In the genomic region with DNA sequence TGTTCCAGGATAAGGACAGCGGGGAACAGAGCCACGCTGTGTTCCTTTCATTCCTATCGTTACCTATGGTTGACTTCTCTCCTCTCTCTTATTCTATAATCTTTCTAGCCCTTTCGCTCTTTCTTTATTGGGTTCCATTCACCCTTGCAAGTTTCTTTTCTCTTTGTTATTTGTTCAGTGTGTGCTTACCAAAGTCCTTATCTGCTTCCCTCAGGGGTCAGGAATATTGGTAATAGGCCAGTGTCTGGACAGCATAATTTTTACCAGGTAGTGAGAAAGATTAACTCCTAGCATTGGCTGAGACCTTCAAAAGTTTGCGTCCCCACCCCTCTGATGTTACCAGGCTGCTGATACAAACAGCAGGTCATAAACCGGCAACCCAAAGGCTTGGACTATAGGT, we compare ENCODE assay signal across 36 cellular contexts. TPM values are rescaled to one million over a fixed set of nuclear protein-coding genes. Genes with fewer than 3 reads are reported as not detected.
"Had no signal": no experiment of that assay in that cellular context is flagged by ENCODE, and none has a peak within 500 bp of the region (broad histone marks: within the 10 kb centered on the region; RNA-seq: fewer than 3 reads in every experiment).

No MANE protein-coding gene starts in this region.

- H3K4me3 Mint-ChIP-seq: activated B cell treated with CpG ODN at 0.5 μM for 24 hours; activated CD4-positive, alpha-beta memory T cell treated with anti-CD3 and anti-CD28 coated beads, Interleukin-2, amount 10 ng/mL, durations not matched to agents 7 days and 5 days; activated CD4-positive, alpha-beta T cell treated with anti-CD3 and anti-CD28 coated beads for 36 hours; activated CD4-positive, alpha-beta T cell treated with anti-CD3 and anti-CD28 coated beads, Interleukin-2, amount 10 ng/mL, durations not matched to agents 7 days and 5 days; activated CD8-positive, alpha-beta memory T cell treated with anti-CD3 and anti-CD28 coated beads, Interleukin-2, amount 10 ng/mL, durations not matched to agents 7 days and 5 days; activated CD8-positive, alpha-beta T cell treated with anti-CD3 and anti-CD28 coated beads, Interleukin-2, amount 10 ng/mL, durations not matched to agents 7 days and 5 days; activated naive CD4-positive, alpha-beta T cell treated with anti-CD3 and anti-CD28 coated beads, Interleukin-2, amount 10 ng/mL, durations not matched to agents 7 days and 5 days; activated naive CD4-positive, alpha-beta T cell treated with anti-CD3 and anti-CD28 coated beads, Interleukin-2, amount 50 U/mL, for 24 hours; activated naive CD8-positive, alpha-beta T cell; activated naive CD8-positive, alpha-beta T cell treated with anti-CD3 and anti-CD28 coated beads, Interleukin-2, amount 10 ng/mL, durations not matched to agents 7 days and 5 days; activated naive CD8-positive, alpha-beta T cell treated with anti-CD3 and anti-CD28 coated beads, Interleukin-2, amount 50 U/mL, for 24 hours; activated T-cell treated with anti-CD3 and anti-CD28 coated beads, Interleukin-2, amount 50 U/mL, for 24 hours; brain; central memory CD8-positive, alpha-beta T cell; T-helper 1 cell treated with Interleukin-12 subunit alpha and Interleukin-12 subunit beta and Interleukin-4 antibody, amounts not matched to agents 30 μg/mL and 1 μg/mL, for 36 hours; T-helper 2 cell treated with Interferon-gamma antibody and Interleukin-4, amounts not matched to agents 5 μg/mL and 100 μg/mL, for 36 hours had no signal

- ATAC-seq: activated CD4-positive, alpha-beta T cell treated with anti-CD3 and anti-CD28 coated beads for 36 hours; activated CD8-positive, alpha-beta memory T cell treated with anti-CD3 and anti-CD28 coated beads, Interleukin-2, amount 10 ng/mL, durations not matched to agents 7 days and 5 days; activated CD8-positive, alpha-beta T cell treated with anti-CD3 and anti-CD28 coated beads, Interleukin-2, amount 10 ng/mL, durations not matched to agents 7 days and 5 days; activated naive CD8-positive, alpha-beta T cell treated with anti-CD3 and anti-CD28 coated beads, Interleukin-2, amount 50 U/mL, for 24 hours had no signal

- H3K27ac Mint-ChIP-seq: activated B cell treated with CpG ODN at 0.5 μM for 24 hours; activated CD4-positive, alpha-beta memory T cell treated with anti-CD3 and anti-CD28 coated beads, Interleukin-2, amount 10 ng/mL, durations not matched to agents 7 days and 5 days; activated CD4-positive, alpha-beta T cell treated with anti-CD3 and anti-CD28 coated beads for 36 hours; activated CD4-positive, alpha-beta T cell treated with anti-CD3 and anti-CD28 coated beads, Interleukin-2, amount 10 ng/mL, durations not matched to agents 7 days and 5 days; activated CD8-positive, alpha-beta memory T cell treated with anti-CD3 and anti-CD28 coated beads, Interleukin-2, amount 10 ng/mL, durations not matched to agents 7 days and 5 days; activated CD8-positive, alpha-beta T cell treated with anti-CD3 and anti-CD28 coated beads, Interleukin-2, amount 10 ng/mL, durations not matched to agents 7 days and 5 days; activated naive CD4-positive, alpha-beta T cell treated with anti-CD3 and anti-CD28 coated beads, Interleukin-2, amount 10 ng/mL, durations not matched to agents 7 days and 5 days; activated naive CD4-positive, alpha-beta T cell treated with anti-CD3 and anti-CD28 coated beads, Interleukin-2, amount 50 U/mL, for 24 hours; activated naive CD8-positive, alpha-beta T cell; activated naive CD8-positive, alpha-beta T cell treated with anti-CD3 and anti-CD28 coated beads, Interleukin-2, amount 10 ng/mL, durations not matched to agents 7 days and 5 days; activated naive CD8-positive, alpha-beta T cell treated with anti-CD3 and anti-CD28 coated beads, Interleukin-2, amount 50 U/mL, for 24 hours; activated T-cell treated with anti-CD3 and anti-CD28 coated beads, Interleukin-2, amount 50 U/mL, for 24 hours; activated T-helper 2 cell treated with anti-CD3 and anti-CD28 coated beads, Interferon-gamma antibody, Interleukin-2, Interleukin-4, amounts not matched to agents 10 μg/mL and 5 μg/mL and 100 μg/mL, durations not matched to agents 14 hours and 24 hours and 36 hours; brain; T-helper 1 cell treated with Interleukin-12 subunit alpha and Interleukin-12 subunit beta and Interleukin-4 antibody, amounts not matched to agents 30 μg/mL and 1 μg/mL, for 36 hours; T-helper 2 cell treated with Interferon-gamma antibody and Interleukin-4, amounts not matched to agents 5 μg/mL and 100 μg/mL, for 36 hours had no signal

- H3K36me3 ChIP-seq: ascending aorta, cardiac muscle cell had no signal

- H3K27me3 Mint-ChIP-seq: activated B cell treated with CpG ODN at 0.5 μM for 24 hours, brain had no signal

- H3K27me3 ChIP-seq: ascending aorta, cardiac muscle cell had no signal

- H3K4me1 Mint-ChIP-seq: activated B cell treated with CpG ODN at 0.5 μM for 24 hours; activated CD4-positive, alpha-beta memory T cell treated with anti-CD3 and anti-CD28 coated beads, Interleukin-2, amount 10 ng/mL, durations not matched to agents 7 days and 5 days; activated CD4-positive, alpha-beta T cell treated with anti-CD3 and anti-CD28 coated beads for 36 hours; activated CD4-positive, alpha-beta T cell treated with anti-CD3 and anti-CD28 coated beads, Interleukin-2, amount 10 ng/mL, durations not matched to agents 7 days and 5 days; activated CD8-positive, alpha-beta memory T cell treated with anti-CD3 and anti-CD28 coated beads, Interleukin-2, amount 10 ng/mL, durations not matched to agents 7 days and 5 days; activated naive CD4-positive, alpha-beta T cell treated with anti-CD3 and anti-CD28 coated beads, Interleukin-2, amount 10 ng/mL, durations not matched to agents 7 days and 5 days; activated naive CD4-positive, alpha-beta T cell treated with anti-CD3 and anti-CD28 coated beads, Interleukin-2, amount 50 U/mL, for 24 hours; activated naive CD8-positive, alpha-beta T cell treated with anti-CD3 and anti-CD28 coated beads, Interleukin-2, amount 10 ng/mL, durations not matched to agents 7 days and 5 days; activated naive CD8-positive, alpha-beta T cell treated with anti-CD3 and anti-CD28 coated beads, Interleukin-2, amount 50 U/mL, for 24 hours; central memory CD8-positive, alpha-beta T cell had no signal

- H3K27ac ChIP-seq: ascending aorta, cardiac muscle cell, VCaP had no signal

- H3K9me3 Mint-ChIP-seq: activated B cell treated with CpG ODN at 0.5 μM for 24 hours; activated CD4-positive, alpha-beta memory T cell treated with anti-CD3 and anti-CD28 coated beads, Interleukin-2, amount 10 ng/mL, durations not matched to agents 7 days and 5 days; activated CD4-positive, alpha-beta T cell treated with anti-CD3 and anti-CD28 coated beads, Interleukin-2, amount 10 ng/mL, durations not matched to agents 7 days and 5 days; activated naive CD4-positive, alpha-beta T cell treated with anti-CD3 and anti-CD28 coated beads, Interleukin-2, amount 10 ng/mL, durations not matched to agents 7 days and 5 days; activated naive CD4-positive, alpha-beta T cell treated with anti-CD3 and anti-CD28 coated beads, Interleukin-2, amount 50 U/mL, for 24 hours; activated naive CD8-positive, alpha-beta T cell treated with anti-CD3 and anti-CD28 coated beads, Interleukin-2, amount 10 ng/mL, durations not matched to agents 7 days and 5 days; activated naive CD8-positive, alpha-beta T cell treated with anti-CD3 and anti-CD28 coated beads, Interleukin-2, amount 50 U/mL, for 24 hours; activated T-cell treated with anti-CD3 and anti-CD28 coated beads, Interleukin-2, amount 50 U/mL, for 24 hours; activated T-helper 2 cell treated with anti-CD3 and anti-CD28 coated beads, Interferon-gamma antibody, Interleukin-2, Interleukin-4, amounts not matched to agents 10 μg/mL and 5 μg/mL and 100 μg/mL, durations not matched to agents 14 hours and 24 hours and 36 hours; central memory CD8-positive, alpha-beta T cell; T-helper 1 cell treated with Interleukin-12 subunit alpha and Interleukin-12 subunit beta and Interleukin-4 antibody, amounts not matched to agents 30 μg/mL and 1 μg/mL, for 36 hours; T-helper 2 cell treated with Interferon-gamma antibody and Interleukin-4, amounts not matched to agents 5 μg/mL and 100 μg/mL, for 36 hours had no signal

- DNase-seq: activated B cell treated with CpG ODN at 0.5 μM for 24 hours; activated CD4-positive, alpha-beta memory T cell treated with anti-CD3 and anti-CD28 coated beads, Interleukin-2, amount 10 ng/mL, durations not matched to agents 7 days and 5 days; activated CD4-positive, alpha-beta T cell treated with anti-CD3 and anti-CD28 coated beads for 1 hour; activated CD4-positive, alpha-beta T cell treated with anti-CD3 and anti-CD28 coated beads for 36 hours; activated CD4-positive, alpha-beta T cell treated with anti-CD3 and anti-CD28 coated beads for 48 hours; activated CD4-positive, alpha-beta T cell treated with anti-CD3 and anti-CD28 coated beads, Interleukin-2, amount 10 ng/mL, durations not matched to agents 7 days and 5 days; activated CD4-positive, alpha-beta T cell treated with anti-CD3 and anti-CD28 coated beads, Interleukin-2, amount 50 U/mL, for 48 hours; activated CD8-positive, alpha-beta memory T cell treated with anti-CD3 and anti-CD28 coated beads for 24 hours; activated CD8-positive, alpha-beta memory T cell treated with anti-CD3 and anti-CD28 coated beads, Interleukin-2, amount 10 ng/mL, durations not matched to agents 7 days and 5 days; activated CD8-positive, alpha-beta memory T cell treated with anti-CD3 and anti-CD28 coated beads, Interleukin-2, amount 50 U/mL, for 48 hours; activated CD8-positive, alpha-beta T cell treated with anti-CD3 and anti-CD28 coated beads, Interleukin-2, amount 10 ng/mL, durations not matched to agents 7 days and 5 days; activated effector memory CD4-positive, alpha-beta T cell treated with Interleukin-2 at 50 U/mL for 16 hours; activated gamma-delta T cell; activated naive CD4-positive, alpha-beta T cell treated with anti-CD3 and anti-CD28 coated beads, Interleukin-2, amount 10 ng/mL, durations not matched to agents 7 days and 5 days; activated naive CD4-positive, alpha-beta T cell treated with Interleukin-2 at 50 U/mL for 16 hours; activated naive CD8-positive, alpha-beta T cell treated with anti-CD3 and anti-CD28 coated beads, Interleukin-2, amount 10 ng/mL, durations not matched to agents 7 days and 5 days; activated naive CD8-positive, alpha-beta T cell treated with anti-CD3 and anti-CD28 coated beads, Interleukin-2, amount 50 U/mL, for 24 hours; activated T-cell treated with anti-CD3 and anti-CD28 coated beads, Interleukin-2, amount 50 U/mL, for 24 hours; activated T-cell treated with anti-CD3 and anti-CD28 coated beads, Interleukin-2, amount 50 U/mL, for 48 hours; amygdala; anterior cingulate cortex; caudate nucleus; cerebellar nuclear complex; T-helper 1 cell; T-helper 2 cell; T-helper 9 cell had no signal

- H3K36me3 Mint-ChIP-seq: activated CD8-positive, alpha-beta memory T cell treated with anti-CD3 and anti-CD28 coated beads, Interleukin-2, amount 10 ng/mL, durations not matched to agents 7 days and 5 days; activated naive CD4-positive, alpha-beta T cell treated with anti-CD3 and anti-CD28 coated beads, Interleukin-2, amount 10 ng/mL, durations not matched to agents 7 days and 5 days; activated naive CD4-positive, alpha-beta T cell treated with anti-CD3 and anti-CD28 coated beads, Interleukin-2, amount 50 U/mL, for 24 hours; activated naive CD8-positive, alpha-beta T cell; activated naive CD8-positive, alpha-beta T cell treated with anti-CD3 and anti-CD28 coated beads, Interleukin-2, amount 10 ng/mL, durations not matched to agents 7 days and 5 days had no signal

- H3K4me3 ChIP-seq: ascending aorta, cardiac muscle cell had no signal

- H3K9me3 ChIP-seq: ascending aorta had no signal

RNA-seq across cellular contexts. Expression of a gene that starts 4.9 kb away (rescaled TPM):
- total RNA-seq: activated B cell treated with CpG ODN at 0.5 μM for 24 hours; activated CD4-positive, alpha-beta memory T cell treated with anti-CD3 and anti-CD28 coated beads, Interleukin-2, amount 10 ng/mL, durations not matched to agents 7 days and 5 days; activated CD4-positive, alpha-beta T cell treated with anti-CD3 and anti-CD28 coated beads for 36 hours; activated CD4-positive, alpha-beta T cell treated with anti-CD3 and anti-CD28 coated beads, Interleukin-2, amount 10 ng/mL, durations not matched to agents 7 days and 5 days; activated CD8-positive, alpha-beta memory T cell treated with anti-CD3 and anti-CD28 coated beads, Interleukin-2, amount 10 ng/mL, durations not matched to agents 7 days and 5 days; activated CD8-positive, alpha-beta T cell treated with anti-CD3 and anti-CD28 coated beads, Interleukin-2, amount 10 ng/mL, durations not matched to agents 7 days and 5 days; activated T-helper 2 cell treated with anti-CD3 and anti-CD28 coated beads, Interferon-gamma antibody, Interleukin-2, Interleukin-4, amounts not matched to agents 10 μg/mL and 5 μg/mL and 100 μg/mL, durations not matched to agents 14 hours and 24 hours and 36 hours had no signal
